ENCODE assay signal across 17 cellular contexts in genomic region chr3:159245871-159246270, GRCh38.
DNase-seq lines count a peak whose midpoint lies in the region; ATAC-seq and TF ChIP-seq lines count a peak whose summit lies in the region.
"Had no signal": no experiment of that assay in that cellular context is flagged by ENCODE, and none has a peak within 500 bp of the region (broad histone marks: within the 10 kb centered on the region; RNA-seq: fewer than 3 reads in every experiment).

No MANE protein-coding gene starts in this region.

- no peaks in the 10 kb centered on the region for H3K4me1 ChIP-seq in adipocyte (ENCODE audit: control insufficient read depth, insufficient read depth, low read length)

- H3K27ac Mint-ChIP-seq in activated CD8-positive, alpha-beta memory T cell treated with anti-CD3 and anti-CD28 coated beads, Interleukin-2, amount 10 ng/mL, durations not matched to agents 7 days and 5 days = no peak overlapping the region
- no peak overlapping the region for H3K27ac Mint-ChIP-seq in natural killer cell treated with Interleukin-12 subunit alpha and Interleukin-12 subunit beta and Interleukin-15 and Interleukin-18, amount 100 ng/mL, for 72 hours
- no peak overlapping the region for H3K27ac Mint-ChIP-seq in activated T-cell treated with anti-CD3 and anti-CD28 coated beads, Interleukin-2, amount 50 U/mL, for 24 hours
- H3K27ac Mint-ChIP-seq: CD4-positive, CD25-positive, alpha-beta regulatory T cell; IgD-negative memory B cell had no signal

- no peaks in the 10 kb centered on the region for H3K9me3 Mint-ChIP-seq in activated CD8-positive, alpha-beta memory T cell treated with anti-CD3 and anti-CD28 coated beads, Interleukin-2, amount 10 ng/mL, durations not matched to agents 7 days and 5 days (ENCODE audit: low read depth)
- peaks cover 4% of the 10 kb centered on the region for H3K9me3 Mint-ChIP-seq in natural killer cell treated with Interleukin-12 subunit alpha and Interleukin-12 subunit beta and Interleukin-15 and Interleukin-18, amount 100 ng/mL, for 72 hours
- H3K9me3 Mint-ChIP-seq in activated T-cell treated with anti-CD3 and anti-CD28 coated beads, Interleukin-2, amount 50 U/mL, for 24 hours = no peaks in the 10 kb centered on the region
- H3K9me3 Mint-ChIP-seq: IgD-negative memory B cell had no signal

- CTCF ChIA-PET in activated CD8-positive, alpha-beta memory T cell treated with anti-CD3 and anti-CD28 coated beads, Interleukin-2, amount 10 ng/mL, durations not matched to agents 7 days and 5 days (lab: Charles Lee) = interaction anchor here (1.3 kb wide), 1 partner anchor 15 kb away, joined by 3 read pairs; no protein-coding TSS in a partner anchor

- H3K9me3 ChIP-seq in adipocyte (ENCODE audit: control insufficient read depth, low read length) = no peaks in the 10 kb centered on the region

- H3K9ac ChIP-seq in adipocyte (ENCODE audit: low read length) = no peak overlapping the region
- H3K9ac ChIP-seq: BLaER1 treated with 17β-estradiol and CSF1 and Interleukin-3, amounts not matched to agents 10 nM and 100 nM had no signal

- no peaks in the 10 kb centered on the region for H3K36me3 ChIP-seq in adipocyte (ENCODE audit: control insufficient read depth, insufficient read depth, low read length, severe bottlenecking)
- H3K36me3 ChIP-seq: BLaER1 treated with 17β-estradiol and CSF1 and Interleukin-3, amounts not matched to agents 10 nM and 100 nM had no signal

- H3K27me3 Mint-ChIP-seq in activated CD8-positive, alpha-beta memory T cell treated with anti-CD3 and anti-CD28 coated beads, Interleukin-2, amount 10 ng/mL, durations not matched to agents 7 days and 5 days = no peaks in the 10 kb centered on the region
- H3K27me3 Mint-ChIP-seq in natural killer cell treated with Interleukin-12 subunit alpha and Interleukin-12 subunit beta and Interleukin-15 and Interleukin-18, amount 100 ng/mL, for 72 hours = no peaks in the 10 kb centered on the region
- H3K27me3 Mint-ChIP-seq in activated T-cell treated with anti-CD3 and anti-CD28 coated beads, Interleukin-2, amount 50 U/mL, for 24 hours = no peaks in the 10 kb centered on the region
- H3K27me3 Mint-ChIP-seq: CD4-positive, CD25-positive, alpha-beta regulatory T cell; IgD-negative memory B cell had no signal

- H3K4me3 ChIP-seq in adipocyte (ENCODE audit: low read length) (no peak overlapping the region), fibroblast of villous mesenchyme (ENCODE audit: low read depth, low read length) (no peak overlapping the region)
- H3K4me3 ChIP-seq: BLaER1 treated with 17β-estradiol and CSF1 and Interleukin-3, amounts not matched to agents 10 nM and 100 nM had no signal

- ATAC-seq in activated CD8-positive, alpha-beta memory T cell treated with anti-CD3 and anti-CD28 coated beads, Interleukin-2, amount 10 ng/mL, durations not matched to agents 7 days and 5 days = no peak
- ATAC-seq in natural killer cell treated with Interleukin-12 subunit alpha and Interleukin-12 subunit beta and Interleukin-15 and Interleukin-18, amount 100 ng/mL, for 72 hours = no peak
- ATAC-seq in HG03354 (IDR thresholded peaks at IDR 0.05; ENCODE audit: poor library complexity, severe bottlenecking, unreplicated experiment) = no peak
- ATAC-seq: HCT116 had no signal

- no peak for TF ChIP-seq CTCF in fibroblast of villous mesenchyme (IDR thresholded peaks at IDR 0.05; ENCODE audit: insufficient read depth, low read depth, low read length)

- no peak overlapping the region for H3K4me3 Mint-ChIP-seq in activated CD8-positive, alpha-beta memory T cell treated with anti-CD3 and anti-CD28 coated beads, Interleukin-2, amount 10 ng/mL, durations not matched to agents 7 days and 5 days
- no peak overlapping the region for H3K4me3 Mint-ChIP-seq in natural killer cell treated with Interleukin-12 subunit alpha and Interleukin-12 subunit beta and Interleukin-15 and Interleukin-18, amount 100 ng/mL, for 72 hours
- H3K4me3 Mint-ChIP-seq in activated T-cell treated with anti-CD3 and anti-CD28 coated beads, Interleukin-2, amount 50 U/mL, for 24 hours = no peak overlapping the region
- H3K4me3 Mint-ChIP-seq: CD4-positive, CD25-positive, alpha-beta regulatory T cell had no signal

- H3K36me3 Mint-ChIP-seq in activated CD8-positive, alpha-beta memory T cell treated with anti-CD3 and anti-CD28 coated beads, Interleukin-2, amount 10 ng/mL, durations not matched to agents 7 days and 5 days = no peaks in the 10 kb centered on the region
- H3K36me3 Mint-ChIP-seq in natural killer cell treated with Interleukin-12 subunit alpha and Interleukin-12 subunit beta and Interleukin-15 and Interleukin-18, amount 100 ng/mL, for 72 hours = no peaks in the 10 kb centered on the region
- H3K36me3 Mint-ChIP-seq in activated T-cell treated with anti-CD3 and anti-CD28 coated beads, Interleukin-2, amount 50 U/mL, for 24 hours (ENCODE audit: low read depth) = no peaks in the 10 kb centered on the region
- H3K36me3 Mint-ChIP-seq: CD4-positive, CD25-positive, alpha-beta regulatory T cell; IgD-negative memory B cell had no signal

- H3K4me1 Mint-ChIP-seq in activated CD8-positive, alpha-beta memory T cell treated with anti-CD3 and anti-CD28 coated beads, Interleukin-2, amount 10 ng/mL, durations not matched to agents 7 days and 5 days = no peaks in the 10 kb centered on the region
- H3K4me1 Mint-ChIP-seq in natural killer cell treated with Interleukin-12 subunit alpha and Interleukin-12 subunit beta and Interleukin-15 and Interleukin-18, amount 100 ng/mL, for 72 hours (ENCODE audit: low read depth in 2 of 2) = no peaks in the 10 kb centered on the region
- no peaks in the 10 kb centered on the region for H3K4me1 Mint-ChIP-seq in activated T-cell treated with anti-CD3 and anti-CD28 coated beads, Interleukin-2, amount 50 U/mL, for 24 hours (ENCODE audit: low read depth)
- H3K4me1 Mint-ChIP-seq: CD4-positive, CD25-positive, alpha-beta regulatory T cell; IgD-negative memory B cell had no signal

- DNase-seq in HCEC 1CT (peak; percentile 31), adipocyte (ENCODE audit: low read depth) (peak; percentile 30), fibroblast of villous mesenchyme (ENCODE audit: low read depth) (peak; percentile 27)
- no peak for DNase-seq in activated CD8-positive, alpha-beta memory T cell treated with anti-CD3 and anti-CD28 coated beads, Interleukin-2, amount 10 ng/mL, durations not matched to agents 7 days and 5 days
- no peak for DNase-seq in natural killer cell treated with Interleukin-12 subunit alpha and Interleukin-12 subunit beta and Interleukin-15 and Interleukin-18, amount 100 ng/mL, for 72 hours (ENCODE audit: low spot score)
- no peak for DNase-seq in activated T-cell treated with anti-CD3 and anti-CD28 coated beads, Interleukin-2, amount 50 U/mL, for 24 hours
- DNase-seq: ACHN; Calu3; CD4-positive, CD25-positive, alpha-beta regulatory T cell; DMS 273 treated with DMSO at 0.1 percent for 48 hours; EL; GDM1; KG1 had no signal

- no peaks in the 10 kb centered on the region for H3K27me3 ChIP-seq in adipocyte (replicated peaks; ENCODE audit: control insufficient read depth, insufficient read depth, low read length)
- H3K27me3 ChIP-seq: BLaER1 treated with 17β-estradiol and CSF1 and Interleukin-3, amounts not matched to agents 10 nM and 100 nM had no signal

Comparison
In these comparisons a context has a peak if more than half of its experiments do, and no peak if none do; other contexts are left out.
1. DNase-seq: peak in HCEC 1CT (single experiment), adipocyte (single experiment) and fibroblast of villous mesenchyme (single experiment); none in activated CD8-positive, alpha-beta memory T cell treated with anti-CD3 and anti-CD28 coated beads, Interleukin-2, amount 10 ng/mL, durations not matched to agents 7 days and 5 days (single experiment), natural killer cell treated with Interleukin-12 subunit alpha and Interleukin-12 subunit beta and Interleukin-15 and Interleukin-18, amount 100 ng/mL, for 72 hours (single experiment) and activated T-cell treated with anti-CD3 and anti-CD28 coated beads, Interleukin-2, amount 50 U/mL, for 24 hours (single experiment).